1 cellular context compared by ENCODE assay signal in genomic region chr2:120539937-120540718, GRCh38.
TF ChIP-seq lines count a peak whose summit lies in the region.

No MANE protein-coding gene starts in this region.

TF ChIP-seq in HepG2, 621 proteins besides CTCF, POLR2A, EP300 and RAD21 (continued from another document and continues in another):
- no peak for TF ChIP-seq ZNF20 (CRISPR knock-in tag; IDR thresholded peaks at IDR 0.05)
- no peak for TF ChIP-seq KAT2B (IDR thresholded peaks at IDR 0.05; ENCODE audit: borderline replicate concordance, low read depth, low read length)
- TF ChIP-seq ZNF264 (CRISPR knock-in tag; IDR thresholded peaks at IDR 0.05) = peak; percentile 98
- no peak for TF ChIP-seq SIX4 (CRISPR knock-in tag; IDR thresholded peaks at IDR 0.05)
- peak; percentile 65; the same call in 1 of the 2 replicates for TF ChIP-seq ETV5 (CRISPR knock-in tag; IDR thresholded peaks at IDR 0.05; ENCODE audit: borderline replicate concordance)
- TF ChIP-seq ERF (CRISPR knock-in tag; IDR thresholded peaks at IDR 0.05) = peak; percentile 92
- peak; percentile 32; the same call in 1 of the 2 replicates for TF ChIP-seq NR2F6 (IDR thresholded peaks at IDR 0.05)
- TF ChIP-seq NR2F6 (CRISPR knock-in tag; IDR thresholded peaks at IDR 0.05) = peak; percentile 79
- TF ChIP-seq, protein P1, sequence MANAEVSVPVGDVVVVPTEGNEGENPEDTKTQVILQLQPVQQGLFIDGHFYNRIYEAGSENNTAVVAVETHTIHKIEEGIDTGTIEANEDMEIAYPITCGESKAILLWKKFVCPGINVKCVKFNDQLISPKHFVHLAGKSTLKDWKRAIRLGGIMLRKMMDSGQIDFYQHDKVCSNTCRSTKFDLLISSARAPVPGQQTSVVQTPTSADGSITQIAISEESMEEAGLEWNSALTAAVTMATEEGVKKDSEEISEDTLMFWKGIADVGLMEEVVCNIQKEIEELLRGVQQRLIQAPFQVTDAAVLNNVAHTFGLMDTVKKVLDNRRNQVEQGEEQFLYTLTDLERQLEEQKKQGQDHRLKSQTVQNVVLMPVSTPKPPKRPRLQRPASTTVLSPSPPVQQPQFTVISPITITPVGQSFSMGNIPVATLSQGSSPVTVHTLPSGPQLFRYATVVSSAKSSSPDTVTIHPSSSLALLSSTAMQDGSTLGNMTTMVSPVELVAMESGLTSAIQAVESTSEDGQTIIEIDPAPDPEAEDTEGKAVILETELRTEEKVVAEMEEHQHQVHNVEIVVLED (CRISPR knock-in tag; IDR thresholded peaks at IDR 0.05; ENCODE audit: borderline replicate concordance) = peak; percentile 45; the same call in 1 of the 2 replicates
- no peak for TF ChIP-seq MZF1 (CRISPR knock-in tag; IDR thresholded peaks at IDR 0.05; ENCODE audit: borderline replicate concordance)
- no peak for TF ChIP-seq ZNF629 (CRISPR knock-in tag; conservative IDR thresholded peaks at IDR 0.05)
- TF ChIP-seq GPN1 (CRISPR knock-in tag; IDR thresholded peaks at IDR 0.05; ENCODE audit: borderline replicate concordance) = no peak
- no peak for TF ChIP-seq KLF15 (CRISPR knock-in tag; IDR thresholded peaks at IDR 0.05; ENCODE audit: borderline replicate concordance)
- TF ChIP-seq CEBPG (CRISPR knock-in tag; IDR thresholded peaks at IDR 0.05) = peak; percentile 93
- TF ChIP-seq TCF7L2 (IDR thresholded peaks at IDR 0.05; ENCODE audit: low read depth, low read length) = no peak
- no peak; the same call in 1 of the 2 replicates for TF ChIP-seq MAF1 (CRISPR knock-in tag; IDR thresholded peaks at IDR 0.05; ENCODE audit: borderline replicate concordance)
- no peak for TF ChIP-seq ZNF333 (CRISPR knock-in tag; IDR thresholded peaks at IDR 0.05; ENCODE audit: borderline replicate concordance)
- no peak for TF ChIP-seq EZH2 (conservative IDR thresholded peaks at IDR 0.05; ENCODE audit: low read depth, low read length)
- peak; percentile 38; the same call in 1 of the 2 replicates for TF ChIP-seq GZF1 (CRISPR knock-in tag; IDR thresholded peaks at IDR 0.05)
- no peak for TF ChIP-seq HDAC6 (IDR thresholded peaks at IDR 0.05; ENCODE audit: low read depth, low read length)
- peak; percentile 45; the same call in 1 of the 2 replicates for TF ChIP-seq ZNF431 (CRISPR knock-in tag; IDR thresholded peaks at IDR 0.05; ENCODE audit: borderline replicate concordance, low read depth)
- TF ChIP-seq, protein P2, sequence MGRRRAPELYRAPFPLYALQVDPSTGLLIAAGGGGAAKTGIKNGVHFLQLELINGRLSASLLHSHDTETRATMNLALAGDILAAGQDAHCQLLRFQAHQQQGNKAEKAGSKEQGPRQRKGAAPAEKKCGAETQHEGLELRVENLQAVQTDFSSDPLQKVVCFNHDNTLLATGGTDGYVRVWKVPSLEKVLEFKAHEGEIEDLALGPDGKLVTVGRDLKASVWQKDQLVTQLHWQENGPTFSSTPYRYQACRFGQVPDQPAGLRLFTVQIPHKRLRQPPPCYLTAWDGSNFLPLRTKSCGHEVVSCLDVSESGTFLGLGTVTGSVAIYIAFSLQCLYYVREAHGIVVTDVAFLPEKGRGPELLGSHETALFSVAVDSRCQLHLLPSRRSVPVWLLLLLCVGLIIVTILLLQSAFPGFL (CRISPR knock-in tag; IDR thresholded peaks at IDR 0.05) = no peak
- no peak for TF ChIP-seq ZBTB2 (CRISPR knock-in tag; IDR thresholded peaks at IDR 0.05; ENCODE audit: low read depth)
- peak; percentile 70 for TF ChIP-seq ARID3A (IDR thresholded peaks at IDR 0.05; ENCODE audit: low read depth, low read length)
- no peak for TF ChIP-seq NFIB (CRISPR knock-in tag; IDR thresholded peaks at IDR 0.05; ENCODE audit: borderline replicate concordance)
- TF ChIP-seq RFXAP (CRISPR knock-in tag; IDR thresholded peaks at IDR 0.05; ENCODE audit: borderline replicate concordance) = peak; percentile 82; the same call in 1 of the 2 replicates
- TF ChIP-seq ZBTB21 (CRISPR knock-in tag; IDR thresholded peaks at IDR 0.05) = 0 out of 2 replicates have a peak, but pooled peaks have one; percentile 34
- TF ChIP-seq IRX3 (CRISPR knock-in tag; IDR thresholded peaks at IDR 0.05; ENCODE audit: borderline replicate concordance, low read depth) = no peak
- no peak for TF ChIP-seq ATRX (CRISPR knock-in tag; IDR thresholded peaks at IDR 0.05; ENCODE audit: borderline replicate concordance)
- TF ChIP-seq ZNF296 (CRISPR knock-in tag; conservative IDR thresholded peaks at IDR 0.05) = no peak; the same call in 1 of the 2 replicates
- peak; percentile 32 for TF ChIP-seq AGO1 (IDR thresholded peaks at IDR 0.05; ENCODE audit: low read depth, low read length, poor library complexity, severe bottlenecking)
- peak; percentile 72 for TF ChIP-seq ATF3 (CRISPR knock-in tag; IDR thresholded peaks at IDR 0.05)
- TF ChIP-seq ZNF567 (CRISPR knock-in tag; IDR thresholded peaks at IDR 0.05; ENCODE audit: borderline replicate concordance) = no peak
- TF ChIP-seq, protein P3, sequence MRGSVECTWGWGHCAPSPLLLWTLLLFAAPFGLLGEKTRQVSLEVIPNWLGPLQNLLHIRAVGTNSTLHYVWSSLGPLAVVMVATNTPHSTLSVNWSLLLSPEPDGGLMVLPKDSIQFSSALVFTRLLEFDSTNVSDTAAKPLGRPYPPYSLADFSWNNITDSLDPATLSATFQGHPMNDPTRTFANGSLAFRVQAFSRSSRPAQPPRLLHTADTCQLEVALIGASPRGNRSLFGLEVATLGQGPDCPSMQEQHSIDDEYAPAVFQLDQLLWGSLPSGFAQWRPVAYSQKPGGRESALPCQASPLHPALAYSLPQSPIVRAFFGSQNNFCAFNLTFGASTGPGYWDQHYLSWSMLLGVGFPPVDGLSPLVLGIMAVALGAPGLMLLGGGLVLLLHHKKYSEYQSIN (CRISPR knock-in tag; IDR thresholded peaks at IDR 0.05; ENCODE audit: borderline replicate concordance) = no peak
- TF ChIP-seq, protein P4, sequence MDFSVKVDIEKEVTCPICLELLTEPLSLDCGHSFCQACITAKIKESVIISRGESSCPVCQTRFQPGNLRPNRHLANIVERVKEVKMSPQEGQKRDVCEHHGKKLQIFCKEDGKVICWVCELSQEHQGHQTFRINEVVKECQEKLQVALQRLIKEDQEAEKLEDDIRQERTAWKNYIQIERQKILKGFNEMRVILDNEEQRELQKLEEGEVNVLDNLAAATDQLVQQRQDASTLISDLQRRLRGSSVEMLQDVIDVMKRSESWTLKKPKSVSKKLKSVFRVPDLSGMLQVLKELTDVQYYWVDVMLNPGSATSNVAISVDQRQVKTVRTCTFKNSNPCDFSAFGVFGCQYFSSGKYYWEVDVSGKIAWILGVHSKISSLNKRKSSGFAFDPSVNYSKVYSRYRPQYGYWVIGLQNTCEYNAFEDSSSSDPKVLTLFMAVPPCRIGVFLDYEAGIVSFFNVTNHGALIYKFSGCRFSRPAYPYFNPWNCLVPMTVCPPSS (IDR thresholded peaks at IDR 0.05) = no peak
- TF ChIP-seq IKZF1 (IDR thresholded peaks at IDR 0.05) = no peak
- no peak for TF ChIP-seq TMF1 (CRISPR knock-in tag; IDR thresholded peaks at IDR 0.05; ENCODE audit: low read depth)
- TF ChIP-seq HNF4A (CRISPR knock-in tag; IDR thresholded peaks at IDR 0.05) = peak; percentile 84
- TF ChIP-seq HDAC2 (CRISPR knock-in tag; IDR thresholded peaks at IDR 0.05) = peak; percentile 98
- TF ChIP-seq ZNF3 (CRISPR knock-in tag; IDR thresholded peaks at IDR 0.05) = no peak
- 0 out of 2 replicates have a peak, but pooled peaks have one; percentile 55 for TF ChIP-seq ZMAT3 (CRISPR knock-in tag; conservative IDR thresholded peaks at IDR 0.05)
- TF ChIP-seq ZNF605 (CRISPR knock-in tag; IDR thresholded peaks at IDR 0.05) = peak; percentile 67; the same call in 1 of the 2 replicates
- TF ChIP-seq REPIN1 (CRISPR knock-in tag; IDR thresholded peaks at IDR 0.05; ENCODE audit: borderline replicate concordance, low read depth) = peak; percentile 68
- no peak for TF ChIP-seq TP53 (CRISPR knock-in tag; conservative IDR thresholded peaks at IDR 0.05)
- no peak for TF ChIP-seq ATAD3A (CRISPR knock-in tag; IDR thresholded peaks at IDR 0.05)
- TF ChIP-seq ZFX (CRISPR knock-in tag; IDR thresholded peaks at IDR 0.05; ENCODE audit: low read depth) = peak; percentile 86
- TF ChIP-seq ZSCAN22 (CRISPR knock-in tag; IDR thresholded peaks at IDR 0.05) = no peak
- TF ChIP-seq, protein P5, sequence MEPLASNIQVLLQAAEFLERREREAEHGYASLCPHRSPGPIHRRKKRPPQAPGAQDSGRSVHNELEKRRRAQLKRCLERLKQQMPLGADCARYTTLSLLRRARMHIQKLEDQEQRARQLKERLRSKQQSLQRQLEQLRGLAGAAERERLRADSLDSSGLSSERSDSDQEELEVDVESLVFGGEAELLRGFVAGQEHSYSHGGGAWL (CRISPR knock-in tag; IDR thresholded peaks at IDR 0.05) = peak; percentile 43; the same call in 1 of the 2 replicates
- TF ChIP-seq SOX5 (CRISPR knock-in tag; IDR thresholded peaks at IDR 0.05; ENCODE audit: borderline replicate concordance) = peak; percentile 85
- TF ChIP-seq ZNF224 (CRISPR knock-in tag; IDR thresholded peaks at IDR 0.05) = no peak; the same call in 1 of the 2 replicates
- 0 out of 2 replicates have a peak, but pooled peaks have one; percentile 1 for TF ChIP-seq WIZ (CRISPR knock-in tag; IDR thresholded peaks at IDR 0.05)
- no peak; the same call in 1 of the 2 replicates for TF ChIP-seq ZNF510 (CRISPR knock-in tag; IDR thresholded peaks at IDR 0.05; ENCODE audit: low read depth)
- TF ChIP-seq ESRRA (CRISPR knock-in tag; IDR thresholded peaks at IDR 0.05; ENCODE audit: low read depth) = peak; percentile 29; the same call in 1 of the 2 replicates
- peak; percentile 36; the same call in 1 of the 2 replicates for TF ChIP-seq ZNF558 (CRISPR knock-in tag; IDR thresholded peaks at IDR 0.05; ENCODE audit: borderline replicate concordance)
- no peak; the same call in 1 of the 2 replicates for TF ChIP-seq NR2C2 (CRISPR knock-in tag; IDR thresholded peaks at IDR 0.05; ENCODE audit: borderline replicate concordance)
- no peak for TF ChIP-seq ZNF136 (CRISPR knock-in tag; IDR thresholded peaks at IDR 0.05; ENCODE audit: low read depth)
- peak; percentile 97 for TF ChIP-seq SALL1 (CRISPR knock-in tag; IDR thresholded peaks at IDR 0.05)
- TF ChIP-seq IRF2 (CRISPR knock-in tag; IDR thresholded peaks at IDR 0.05) = peak; percentile 74
- TF ChIP-seq ZNF777 (CRISPR knock-in tag; IDR thresholded peaks at IDR 0.05) = peak; percentile 60; the same call in 1 of the 2 replicates
- no peak for TF ChIP-seq TEF (CRISPR knock-in tag; IDR thresholded peaks at IDR 0.05)
- TF ChIP-seq LCORL (IDR thresholded peaks at IDR 0.05) = no peak
- peak; percentile 97 for TF ChIP-seq LCORL (CRISPR knock-in tag; IDR thresholded peaks at IDR 0.05)
- peak; percentile 24 for TF ChIP-seq STAG1 (CRISPR knock-in tag; IDR thresholded peaks at IDR 0.05)
- TF ChIP-seq BHLHE40 (IDR thresholded peaks at IDR 0.05; ENCODE audit: low read length) = no peak
- TF ChIP-seq, protein P6, sequence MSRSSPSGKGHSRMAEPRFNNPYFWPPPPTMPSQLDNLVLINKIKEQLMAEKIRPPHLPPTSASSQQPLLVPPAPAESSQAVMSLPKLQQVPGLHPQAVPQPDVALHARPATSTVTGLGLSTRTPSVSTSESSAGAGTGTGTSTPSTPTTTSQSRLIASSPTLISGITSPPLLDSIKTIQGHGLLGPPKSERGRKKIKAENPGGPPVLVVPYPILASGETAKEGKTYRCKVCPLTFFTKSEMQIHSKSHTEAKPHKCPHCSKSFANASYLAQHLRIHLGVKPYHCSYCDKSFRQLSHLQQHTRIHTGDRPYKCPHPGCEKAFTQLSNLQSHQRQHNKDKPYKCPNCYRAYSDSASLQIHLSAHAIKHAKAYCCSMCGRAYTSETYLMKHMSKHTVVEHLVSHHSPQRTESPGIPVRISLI (CRISPR knock-in tag; IDR thresholded peaks at IDR 0.05; ENCODE audit: borderline replicate concordance) = no peak; the same call in 1 of the 2 replicates
